In genomic region chr19:13122275-13122878, GRCh38 we compare ENCODE assay signal across 14 cellular contexts. TPM values are rescaled to one million over a fixed set of nuclear protein-coding genes. Genes with fewer than 3 reads are reported as not detected.
DNase-seq lines count a peak whose midpoint lies in the region; ATAC-seq lines count a peak whose summit lies in the region.
"Had no signal": no experiment of that assay in that cellular context is flagged by ENCODE, and none has a peak within 500 bp of the region (broad histone marks: within the 10 kb centered on the region; RNA-seq: fewer than 3 reads in every experiment).

No MANE protein-coding gene starts in this region.

- DNase-seq in activated naive CD4-positive, alpha-beta T cell treated with Interleukin-2 at 50 U/mL for 16 hours, result peak; percentile 15
- no peak for DNase-seq in activated naive CD4-positive, alpha-beta T cell (lab: John Stamatoyannopoulos, UW)
- DNase-seq in activated T-helper 1 cell treated with anti-CD3 and anti-CD28 coated beads, Interleukin-12 subunit alpha, Interleukin-12 subunit beta, Interleukin-2, Interleukin-4 antibody, amounts not matched to agents 30 ng/mL and 10 ng/mL and 1 ng/mL, durations not matched to agents 14 hours and 24 hours and 36 hours (ENCODE audit: low spot score), result no peak
- DNase-seq in memory B cell (ENCODE audit: low spot score in 2 of 2), result no peak
- DNase-seq in superior temporal gyrus (ENCODE audit: extremely low spot score), result peak; percentile 5
- no peak for DNase-seq in DMS153 (lab: John Stamatoyannopoulos, UW)
- no peak for DNase-seq in iPS-NIHi7 (ENCODE audit: extremely low spot score)
- DNase-seq: cortex of kidney, NCI-H1436, NCI-H524 treated with DMSO at 0.1 percent for 48 hours, Peyer's patch, upper lobe of right lung had no signal

- no peaks in the 10 kb centered on the region for H3K9me3 Mint-ChIP-seq in activated T-helper 1 cell treated with anti-CD3 and anti-CD28 coated beads, Interleukin-12 subunit alpha, Interleukin-12 subunit beta, Interleukin-2, Interleukin-4 antibody, amounts not matched to agents 30 ng/mL and 10 ng/mL and 1 ng/mL, durations not matched to agents 14 hours and 24 hours and 36 hours
- no peaks in the 10 kb centered on the region for H3K9me3 Mint-ChIP-seq in memory B cell
- H3K9me3 Mint-ChIP-seq: T-helper 2 cell treated with Interferon-gamma antibody and Interleukin-4, amounts not matched to agents 5 μg/mL and 100 μg/mL, for 36 hours had no signal

- ATAC-seq in memory B cell (ENCODE audit: low read depth) (no peak), HG02840 (IDR thresholded peaks at IDR 0.05; ENCODE audit: low FRiP score, unreplicated experiment) (no peak)
- ATAC-seq: upper lobe of right lung had no signal

- H3K4me1 Mint-ChIP-seq in activated T-helper 1 cell treated with anti-CD3 and anti-CD28 coated beads, Interleukin-12 subunit alpha, Interleukin-12 subunit beta, Interleukin-2, Interleukin-4 antibody, amounts not matched to agents 30 ng/mL and 10 ng/mL and 1 ng/mL, durations not matched to agents 14 hours and 24 hours and 36 hours (ENCODE audit: low read depth), result peaks cover 42% of the 10 kb centered on the region
- peaks cover 26% of the 10 kb centered on the region for H3K4me1 Mint-ChIP-seq in memory B cell

- peaks cover 9% of the 10 kb centered on the region for H3K36me3 Mint-ChIP-seq in activated T-helper 1 cell treated with anti-CD3 and anti-CD28 coated beads, Interleukin-12 subunit alpha, Interleukin-12 subunit beta, Interleukin-2, Interleukin-4 antibody, amounts not matched to agents 30 ng/mL and 10 ng/mL and 1 ng/mL, durations not matched to agents 14 hours and 24 hours and 36 hours (ENCODE audit: low read depth)
- H3K36me3 Mint-ChIP-seq in memory B cell, result no peaks in the 10 kb centered on the region

- no peaks in the 10 kb centered on the region for H3K27me3 Mint-ChIP-seq in activated T-helper 1 cell treated with anti-CD3 and anti-CD28 coated beads, Interleukin-12 subunit alpha, Interleukin-12 subunit beta, Interleukin-2, Interleukin-4 antibody, amounts not matched to agents 30 ng/mL and 10 ng/mL and 1 ng/mL, durations not matched to agents 14 hours and 24 hours and 36 hours (ENCODE audit: insufficient read depth)
- no peaks in the 10 kb centered on the region for H3K27me3 Mint-ChIP-seq in memory B cell

- peak overlapping the region; percentile 40 for H3K4me3 Mint-ChIP-seq in activated T-helper 1 cell treated with anti-CD3 and anti-CD28 coated beads, Interleukin-12 subunit alpha, Interleukin-12 subunit beta, Interleukin-2, Interleukin-4 antibody, amounts not matched to agents 30 ng/mL and 10 ng/mL and 1 ng/mL, durations not matched to agents 14 hours and 24 hours and 36 hours
- peak overlapping the region; percentile 15 for H3K4me3 Mint-ChIP-seq in memory B cell
- H3K4me3 Mint-ChIP-seq: T-helper 2 cell treated with Interferon-gamma antibody and Interleukin-4, amounts not matched to agents 5 μg/mL and 100 μg/mL, for 36 hours had no signal

- intact Hi-C loops in activated T-helper 1 cell treated with anti-CD3 and anti-CD28 coated beads, Interleukin-12 subunit alpha, Interleukin-12 subunit beta, Interleukin-2, Interleukin-4 antibody, amounts not matched to agents 30 ng/mL and 10 ng/mL and 1 ng/mL, durations not matched to agents 14 hours and 24 hours and 36 hours (cut with micrococcal nuclease), result no loop called here

- H3K27ac Mint-ChIP-seq in activated T-helper 1 cell treated with anti-CD3 and anti-CD28 coated beads, Interleukin-12 subunit alpha, Interleukin-12 subunit beta, Interleukin-2, Interleukin-4 antibody, amounts not matched to agents 30 ng/mL and 10 ng/mL and 1 ng/mL, durations not matched to agents 14 hours and 24 hours and 36 hours, result peak overlapping the region; percentile 4
- H3K27ac Mint-ChIP-seq in memory B cell, result peak overlapping the region; percentile 19
- H3K27ac Mint-ChIP-seq: T-helper 2 cell treated with Interferon-gamma antibody and Interleukin-4, amounts not matched to agents 5 μg/mL and 100 μg/mL, for 36 hours had no signal

RNA-seq across cellular contexts. Expression of gene NACC1, which starts 4.3 kb away (rescaled TPM):
- 124 TPM in 2 replicates for total RNA-seq in activated T-helper 1 cell treated with anti-CD3 and anti-CD28 coated beads, Interleukin-12 subunit alpha, Interleukin-12 subunit beta, Interleukin-2, Interleukin-4 antibody, amounts not matched to agents 30 ng/mL and 10 ng/mL and 1 ng/mL, durations not matched to agents 14 hours and 24 hours and 36 hours

RNA-seq across cellular contexts. Expression of gene TRMT1, which starts 5.8 kb away (rescaled TPM):
- 154 and 157 TPM in 2 replicates for total RNA-seq in activated T-helper 1 cell treated with anti-CD3 and anti-CD28 coated beads, Interleukin-12 subunit alpha, Interleukin-12 subunit beta, Interleukin-2, Interleukin-4 antibody, amounts not matched to agents 30 ng/mL and 10 ng/mL and 1 ng/mL, durations not matched to agents 14 hours and 24 hours and 36 hours

RNA-seq across cellular contexts. Expression of gene LYL1, which starts 19.7 kb away (rescaled TPM):
- total RNA-seq in activated T-helper 1 cell treated with anti-CD3 and anti-CD28 coated beads, Interleukin-12 subunit alpha, Interleukin-12 subunit beta, Interleukin-2, Interleukin-4 antibody, amounts not matched to agents 30 ng/mL and 10 ng/mL and 1 ng/mL, durations not matched to agents 14 hours and 24 hours and 36 hours, result 2.4 and 2.5 TPM in 2 replicates

RNA-seq across cellular contexts. Expression of gene STX10, which starts 27.8 kb away (rescaled TPM):
- total RNA-seq in activated T-helper 1 cell treated with anti-CD3 and anti-CD28 coated beads, Interleukin-12 subunit alpha, Interleukin-12 subunit beta, Interleukin-2, Interleukin-4 antibody, amounts not matched to agents 30 ng/mL and 10 ng/mL and 1 ng/mL, durations not matched to agents 14 hours and 24 hours and 36 hours, result 73.8 and 78.1 TPM in 2 replicates

RNA-seq across cellular contexts. Expression of gene IER2, which starts 27.8 kb away (rescaled TPM):
- 173 and 175 TPM in 2 replicates for total RNA-seq in activated T-helper 1 cell treated with anti-CD3 and anti-CD28 coated beads, Interleukin-12 subunit alpha, Interleukin-12 subunit beta, Interleukin-2, Interleukin-4 antibody, amounts not matched to agents 30 ng/mL and 10 ng/mL and 1 ng/mL, durations not matched to agents 14 hours and 24 hours and 36 hours

Comparison
In these comparisons a context has a peak if more than half of its experiments do, and no peak if none do; other contexts are left out.
1. DNase-seq: peak in activated naive CD4-positive, alpha-beta T cell treated with Interleukin-2 at 50 U/mL for 16 hours (single experiment) and superior temporal gyrus (single experiment); none in activated naive CD4-positive, alpha-beta T cell (0 of 4), activated T-helper 1 cell treated with anti-CD3 and anti-CD28 coated beads, Interleukin-12 subunit alpha, Interleukin-12 subunit beta, Interleukin-2, Interleukin-4 antibody, amounts not matched to agents 30 ng/mL and 10 ng/mL and 1 ng/mL, durations not matched to agents 14 hours and 24 hours and 36 hours (single experiment), memory B cell (0 of 2), DMS153 (single experiment) and iPS-NIHi7 (single experiment).